In the genomic region with DNA sequence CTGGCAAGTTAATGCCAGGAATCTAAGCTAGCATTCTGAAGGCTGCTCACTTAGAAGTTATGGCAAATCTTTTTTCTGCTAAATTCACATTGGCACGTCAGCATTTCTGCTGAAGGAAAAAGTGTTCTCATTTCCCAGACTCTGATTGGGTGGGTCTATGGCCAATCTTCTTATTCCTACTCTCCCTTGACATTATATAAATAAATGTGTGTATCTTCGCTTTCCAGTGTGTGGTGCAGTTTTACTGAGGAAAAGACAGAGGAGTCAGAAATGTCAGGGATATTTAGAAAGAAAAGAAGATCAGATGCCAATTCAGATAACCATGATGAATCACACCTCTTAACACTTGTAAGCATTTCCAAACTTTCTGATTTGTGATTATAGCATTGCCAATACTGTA, we compare ENCODE assay signal across 17 cellular contexts. TPM values are rescaled to one million over a fixed set of nuclear protein-coding genes. Genes with fewer than 3 reads are reported as not detected.
DNase-seq lines count a peak whose midpoint lies in the region; ATAC-seq and TF ChIP-seq lines count a peak whose summit lies in the region.
"Had no signal": no experiment of that assay in that cellular context is flagged by ENCODE, and none has a peak within 500 bp of the region (broad histone marks: within the 10 kb centered on the region; RNA-seq: fewer than 3 reads in every experiment).

No MANE protein-coding gene starts in this region.

- no peak for ATAC-seq in HG02973 (IDR thresholded peaks at IDR 0.05; ENCODE audit: unreplicated experiment)
- ATAC-seq: left cardiac atrium had no signal

- peak; percentile 15 for DNase-seq in AG20443 (ENCODE audit: low spot score)
- peak; percentile 74 for DNase-seq in brain microvascular endothelial cell
- peak; percentile 88 for DNase-seq in iris pigment epithelial cell (ENCODE audit: low read depth)
- no peak for DNase-seq in activated CD4-positive, alpha-beta T cell treated with anti-CD3 and anti-CD28 coated beads for 48 hours
- no peak for DNase-seq in Peyer's patch
- DNase-seq in NCI-H1048 (lab: John Stamatoyannopoulos, UW) = no peak
- DNase-seq: activated CD4-positive, alpha-beta memory T cell treated with anti-CD3 and anti-CD28 coated beads, Interleukin-2, amount 10 ng/mL, durations not matched to agents 7 days and 5 days; H9; left cardiac atrium; NCI-H1417 treated with DMSO at 0.1 percent for 48 hours; NCI-H446; nucleus accumbens; stimulated activated CD4-positive, alpha-beta T cell treated with anti-CD3 and anti-CD28 coated beads, Interleukin-4, amount 100 ng/mL, for 1 hour; stimulated activated CD8-positive, alpha-beta memory T cell treated with anti-CD3 and anti-CD28 coated beads, Interleukin-4, amount 100 ng/mL, for 48 hours had no signal

- H3K9me3 ChIP-seq in HUES48 (ENCODE audit: control insufficient read depth, insufficient read depth, low read length) = no peaks in the 10 kb centered on the region
- H3K9me3 ChIP-seq in Peyer's patch = no peaks in the 10 kb centered on the region
- H3K9me3 ChIP-seq: thoracic aorta had no signal

- 0 out of 2 replicates have a peak overlapping the region, but pooled peaks have one; percentile 12 for H3K4me3 ChIP-seq in HUES48 (ENCODE audit: low read depth, low read length)
- no peak overlapping the region for H3K4me3 ChIP-seq in brain microvascular endothelial cell (ENCODE audit: low read depth, low read length)
- no peak overlapping the region for H3K4me3 ChIP-seq in Peyer's patch
- H3K4me3 ChIP-seq: thoracic aorta had no signal

- peaks cover 47% of the 10 kb centered on the region for H3K27me3 ChIP-seq in HUES48 (ENCODE audit: control insufficient read depth, insufficient read depth, low read length)
- no peaks in the 10 kb centered on the region for H3K27me3 ChIP-seq in brain microvascular endothelial cell (replicated peaks)
- H3K27me3 ChIP-seq in Peyer's patch = peaks cover 0 to 23% of the 10 kb centered on the region in 2 donors

- peaks cover 43% of the 10 kb centered on the region for H3K4me1 ChIP-seq in HUES48 (ENCODE audit: control insufficient read depth, insufficient read depth, low read length)
- peaks cover 0 to 32% (median 6%) of the 10 kb centered on the region in 4 donors for H3K4me1 ChIP-seq in Peyer's patch

- H3K27ac ChIP-seq in HUES48 (ENCODE audit: low read depth, low read length) (no peak overlapping the region), brain microvascular endothelial cell (no peak overlapping the region), Peyer's patch (no peak overlapping the region)
- H3K27ac ChIP-seq: thoracic aorta had no signal

- H3K36me3 ChIP-seq in HUES48 (ENCODE audit: control insufficient read depth, insufficient read depth, low read length) (no peaks in the 10 kb centered on the region), brain microvascular endothelial cell (replicated peaks) (no peaks in the 10 kb centered on the region), Peyer's patch (no peaks in the 10 kb centered on the region)
- H3K36me3 ChIP-seq: thoracic aorta had no signal

- TF ChIP-seq CTCF in brain microvascular endothelial cell (IDR thresholded peaks at IDR 0.05; ENCODE audit: low read depth, low read length, missing control alignments) (no peak), Peyer's patch (IDR thresholded peaks at IDR 0.05) (no peak)

- no peak overlapping the region for H3K9ac ChIP-seq in HUES48 (ENCODE audit: low read depth, low read length)

- in situ Hi-C loops in brain microvascular endothelial cell (cut with HindIII; ENCODE audit: low pct_ligation_motif_present, low sequenced_read_pairs) = loop anchor here (25.0 kb wide), 1 partner anchor 209 kb away; no protein-coding TSS in a partner anchor

- TF ChIP-seq POLR2A in Peyer's patch (IDR thresholded peaks at IDR 0.05) = no peak

RNA-seq across cellular contexts. Expression of a gene that starts 3.2 kb away (rescaled TPM):
- 1 to 10 TPM in 1 of 4 donors, under 1 TPM in 1, not detected in 2; 0.53 to 1.3 TPM for total RNA-seq in Peyer's patch
- total RNA-seq: activated CD4-positive, alpha-beta memory T cell treated with anti-CD3 and anti-CD28 coated beads, Interleukin-2, amount 10 ng/mL, durations not matched to agents 7 days and 5 days had no signal

Comparison
In these comparisons a context has a peak if more than half of its experiments do, and no peak if none do; other contexts are left out.
1. DNase-seq: peak in AG20443 (single experiment), brain microvascular endothelial cell (single experiment) and iris pigment epithelial cell (single experiment); none in activated CD4-positive, alpha-beta T cell treated with anti-CD3 and anti-CD28 coated beads for 48 hours (single experiment), Peyer's patch (0 of 3) and NCI-H1048 (single experiment).